ENCODE assay signal across 8 cellular contexts in the genomic region with DNA sequence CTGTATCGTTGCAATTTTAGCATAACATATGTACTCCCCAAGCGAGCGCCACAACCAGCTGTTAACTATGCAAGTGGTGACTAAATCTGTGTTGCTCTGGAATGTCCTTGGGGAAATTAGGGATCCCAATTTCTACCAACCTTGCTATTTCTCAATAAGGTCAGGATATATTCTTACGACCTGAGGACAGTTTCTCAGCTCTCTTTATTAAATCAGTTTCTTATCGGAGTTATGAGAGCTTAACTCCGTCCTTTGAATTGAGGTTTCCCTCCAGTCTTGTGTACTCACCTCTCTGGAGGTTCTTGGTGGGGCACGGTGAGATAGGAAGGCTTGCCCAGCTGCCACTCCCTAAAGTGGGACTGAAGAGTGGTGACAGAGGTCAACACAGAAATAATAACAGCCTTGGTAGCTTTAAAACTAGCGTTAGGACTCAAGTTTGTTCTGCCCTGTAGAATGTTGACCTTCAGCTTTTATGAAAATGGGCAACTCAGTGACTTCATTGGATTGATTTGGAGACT. TPM values are rescaled to one million over a fixed set of nuclear protein-coding genes. Genes with fewer than 3 reads are reported as not detected.
DNase-seq lines count a peak whose midpoint lies in the region; ATAC-seq, FAIRE-seq and TF ChIP-seq lines count a peak whose summit lies in the region.

No MANE protein-coding gene starts in this region.

- TF ChIP-seq CTCF in heart left ventricle (IDR thresholded peaks at IDR 0.05) (no peak), astrocyte (IDR thresholded peaks at IDR 0.05; ENCODE audit: insufficient read depth, low read depth, low read length) (no peak), lower leg skin (IDR thresholded peaks at IDR 0.05) (no peak), upper lobe of right lung (IDR thresholded peaks at IDR 0.05) (no peak)

- H3K36me3 Mint-ChIP-seq in astrocyte (ENCODE audit: low read depth, unreplicated experiment), result peaks cover 20% of the 10 kb centered on the region

- 5 to 9% (median 7%) methylated on average over 8 of the region's 8 CpGs for WGBS in heart left ventricle, 4 donors
- WGBS in lower leg skin, 2 donors, result 6 to 9% methylated on average over 8 of the region's 8 CpGs

- H3K9ac ChIP-seq in astrocyte (ENCODE audit: low read length), result peak overlapping the region; percentile 100

- peaks cover 21% of the 10 kb centered on the region for H3K4me1 Mint-ChIP-seq in astrocyte (ENCODE audit: low read depth, unreplicated experiment)

- peaks cover 0 to 66% (median 56%) of the 10 kb centered on the region in 9 donors for H3K36me3 ChIP-seq in heart left ventricle
- peaks cover 17% of the 10 kb centered on the region for H3K36me3 ChIP-seq in astrocyte (ENCODE audit: insufficient read depth, low read length)
- peaks cover 51% of the 10 kb centered on the region for H3K36me3 ChIP-seq in upper lobe of right lung

- peak overlapping the region; percentile 51 to 86 (median 73) for H3K4me3 ChIP-seq in heart left ventricle
- peak overlapping the region; percentile 78 for H3K4me3 ChIP-seq in astrocyte (ENCODE audit: insufficient read depth, low read depth, low read length)
- H3K4me3 ChIP-seq in lower leg skin (ENCODE audit: low read depth, poor library complexity, severe bottlenecking), result peak overlapping the region; percentile 53
- H3K4me3 ChIP-seq in upper lobe of right lung, result peak overlapping the region; percentile 69

- H3K9me3 ChIP-seq in heart left ventricle (no peaks in the 10 kb centered on the region), astrocyte (ENCODE audit: insufficient read depth, low read depth, low read length) (no peaks in the 10 kb centered on the region), upper lobe of right lung (no peaks in the 10 kb centered on the region)

- H3K27ac Mint-ChIP-seq in astrocyte (ENCODE audit: unreplicated experiment), result peak overlapping the region; percentile 100

- H3K27ac ChIP-seq in heart left ventricle (peak overlapping the region; percentile 91 to 99 (median 96)), astrocyte (ENCODE audit: low read depth, low read length) (peak overlapping the region; percentile 100), upper lobe of right lung (peak overlapping the region; percentile 99)

- intact Hi-C loops in heart left ventricle (cut with DNase I), result loop anchor here in 4 of 10 donors (2.0 to 5.0 kb wide), 4 partner anchors 54 to 124 kb away; a partner anchor contains a TSS
- intact Hi-C loops in left ventricle myocardium superior (cut with micrococcal nuclease), result no loop called here
- intact Hi-C loops in lower leg skin (cut with DNase I; ENCODE audit: low total_unique reads), result no loop called here
- intact Hi-C loops in upper lobe of right lung (cut with DNase I), result no loop called here

- peak overlapping the region; percentile 89 for H3K4me2 ChIP-seq in astrocyte (ENCODE audit: low read length)

- H3K9me3 Mint-ChIP-seq in astrocyte (ENCODE audit: unreplicated experiment), result peaks cover 3% of the 10 kb centered on the region

- ATAC-seq in heart left ventricle (no peak), left ventricle myocardium superior (no peak), upper lobe of right lung (no peak), GM21825 (IDR thresholded peaks at IDR 0.05; ENCODE audit: unreplicated experiment) (no peak), HG03025 (IDR thresholded peaks at IDR 0.05; ENCODE audit: low FRiP score, unreplicated experiment) (no peak)

- H3K27me3 Mint-ChIP-seq in astrocyte (ENCODE audit: low read depth, unreplicated experiment), result no peaks in the 10 kb centered on the region

- FAIRE-seq in astrocyte (lab: Jason Lieb, UNC), result no peak
- no peak for FAIRE-seq in H54 (lab: Jason Lieb, UNC)

- H3K27me3 ChIP-seq in heart left ventricle (no peaks in the 10 kb centered on the region), astrocyte (ENCODE audit: insufficient read depth, low read length) (no peaks in the 10 kb centered on the region), upper lobe of right lung (no peaks in the 10 kb centered on the region)

- peak overlapping the region; percentile 99 for H3K4me3 Mint-ChIP-seq in astrocyte (ENCODE audit: unreplicated experiment)

- H4K20me1 ChIP-seq in astrocyte (ENCODE audit: insufficient read depth, low read length), result peaks cover 26% of the 10 kb centered on the region

- H2AFZ ChIP-seq in astrocyte (ENCODE audit: low read depth, low read length), result no peak overlapping the region

- TF ChIP-seq POLR2A in heart left ventricle (IDR thresholded peaks at IDR 0.05), result no peak
- no peak for TF ChIP-seq POLR2A in lower leg skin (IDR thresholded peaks at IDR 0.05)
- TF ChIP-seq POLR2A in H54 (IDR thresholded peaks at IDR 0.05; ENCODE audit: low read depth, low read length), result no peak

- peaks cover 0 to 29% (median 24%) of the 10 kb centered on the region in 12 donors for H3K4me1 ChIP-seq in heart left ventricle
- H3K4me1 ChIP-seq in astrocyte (ENCODE audit: insufficient read depth, low read length), result peaks cover 22% of the 10 kb centered on the region
- H3K4me1 ChIP-seq in upper lobe of right lung, result peaks cover 23% of the 10 kb centered on the region

- peaks cover 44% of the 10 kb centered on the region for H3K79me2 ChIP-seq in astrocyte (ENCODE audit: insufficient read depth, low read length)

- no peak for DNase-seq in heart left ventricle
- no peak for DNase-seq in left ventricle myocardium superior
- no peak for DNase-seq in astrocyte (ENCODE audit: low read depth)
- DNase-seq in lower leg skin (ENCODE audit: low spot score in 2 of 2), result no peak
- DNase-seq in upper lobe of right lung, result no peak
- no peak for DNase-seq in H54 (ENCODE audit: insufficient read length, low spot score)

RNA-seq across cellular contexts. Expression of a gene that starts 0.7 kb away (rescaled TPM):
- total RNA-seq in heart left ventricle (100 to 1,000 TPM in 6 of 9 donors, 10 to 100 TPM in 3; 84.2 to 160 (median 122) TPM), left ventricle myocardium superior (129 TPM), astrocyte (28.0 and 29.3 TPM in 2 replicates), lower leg skin (10 to 100 TPM; 57.2 to 64.8 (median 62.2) TPM), upper lobe of right lung (48.9 TPM)
- polyA plus RNA-seq in heart left ventricle, result 100 to 1,000 TPM; 102 to 219 TPM

RNA-seq across cellular contexts. Expression of a gene that starts 1.3 kb away (rescaled TPM):
- total RNA-seq in heart left ventricle, result 10 to 100 TPM; 21.7 to 44.9 (median 29.9) TPM
- 1 to 10 TPM; 9.4 to 9.6 TPM for polyA plus RNA-seq in heart left ventricle
- 32.7 TPM for total RNA-seq in left ventricle myocardium superior
- total RNA-seq in astrocyte, result 64.6 and 69.1 TPM in 2 replicates
- 10 to 100 TPM; 32.5 to 61.5 (median 49.4) TPM for total RNA-seq in lower leg skin
- 68.3 TPM for total RNA-seq in upper lobe of right lung

RNA-seq across cellular contexts. Expression of a gene that starts 8.3 kb away (rescaled TPM):
- total RNA-seq in heart left ventricle (1 to 10 TPM; 1.1 to 7.0 (median 3.3) TPM), left ventricle myocardium superior (1.7 TPM), astrocyte (15.7 and 16.6 TPM in 2 replicates), lower leg skin (1 to 10 TPM; 1.9 to 7.8 (median 5.6) TPM), upper lobe of right lung (7.8 TPM)
- 1 to 10 TPM; 2.7 to 3.5 TPM for polyA plus RNA-seq in heart left ventricle

RNA-seq across cellular contexts. Expression of a gene that starts 28.6 kb away (rescaled TPM):
- total RNA-seq in heart left ventricle (10 to 100 TPM; 27.9 to 58.9 (median 47.4) TPM), left ventricle myocardium superior (54.9 TPM), astrocyte (12.0 and 12.7 TPM in 2 replicates), lower leg skin (10 to 100 TPM in 3 of 4 donors, 1 to 10 TPM in 1; 9.6 to 31.9 (median 13.9) TPM), upper lobe of right lung (22.8 TPM)
- polyA plus RNA-seq in heart left ventricle, result 10 to 100 TPM; 46.0 to 79.3 TPM

RNA-seq across cellular contexts. Expression of a gene that starts 47.1 kb away (rescaled TPM):
- total RNA-seq in heart left ventricle (10 to 100 TPM; 35.1 to 49.0 (median 39.8) TPM), left ventricle myocardium superior (37.8 TPM), astrocyte (58.1 and 60.3 TPM in 2 replicates), lower leg skin (10 to 100 TPM; 39.3 to 57.7 (median 47.1) TPM), upper lobe of right lung (42.5 TPM)
- 10 to 100 TPM; 28.0 to 76.8 TPM for polyA plus RNA-seq in heart left ventricle
